ENCODE assay signal across 18 cellular contexts in the genomic region with DNA sequence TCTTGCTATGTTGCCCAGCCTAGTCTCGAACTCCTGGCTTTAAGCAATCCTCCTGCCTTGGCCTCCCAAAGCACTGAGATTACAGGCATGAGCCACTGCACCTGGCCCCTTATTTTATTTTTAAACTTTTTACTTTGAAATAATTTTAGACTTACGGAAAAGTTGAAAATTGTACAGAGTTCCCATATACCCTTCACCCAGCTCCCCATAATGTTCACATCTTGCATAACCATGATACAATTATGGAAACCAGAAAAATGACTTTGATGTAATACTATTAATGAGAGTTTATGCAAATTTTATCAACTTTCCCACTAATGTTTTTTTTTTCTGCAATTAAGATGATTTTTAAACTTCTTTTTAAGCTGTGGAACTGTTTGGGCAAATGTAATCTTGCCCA.
"Had no signal": no experiment of that assay in that cellular context is flagged by ENCODE, and none has a peak within 500 bp of the region (broad histone marks: within the 10 kb centered on the region; RNA-seq: fewer than 3 reads in every experiment).

No MANE protein-coding gene starts in this region.

- H3K27ac ChIP-seq: neural progenitor cell, neutrophil, ovary, pancreas, parathyroid adenoma, prostate gland, psoas muscle, right atrium auricular region, right lobe of liver, sigmoid colon, skin epidermis, spleen had no signal

- H3K9me3 ChIP-seq: neutrophil, ovary, pancreas, prostate gland, psoas muscle, right atrium auricular region, right lobe of liver, sigmoid colon, spleen had no signal

- ATAC-seq: naive thymus-derived CD8-positive, alpha-beta T cell; natural killer cell; natural killer cell treated with Interleukin-12 subunit alpha and Interleukin-12 subunit beta and Interleukin-15 and Interleukin-18, amount 100 ng/mL, for 72 hours; pancreas; right cardiac atrium; right lobe of liver; sciatic nerve had no signal

- H3K4me3 ChIP-seq: neural progenitor cell, ovary, pancreas, prostate gland, psoas muscle, right atrium auricular region, right lobe of liver, sigmoid colon, skin epidermis, smooth muscle cell, spleen had no signal

- H3K4me1 ChIP-seq: neural progenitor cell, pancreas, prostate gland, psoas muscle, right atrium auricular region, right lobe of liver, sigmoid colon, spleen had no signal

- H3K36me3 ChIP-seq: neural progenitor cell, neutrophil, ovary, pancreas, prostate gland, right atrium auricular region, right lobe of liver, sigmoid colon, spleen had no signal
